ENCODE assay signal across 14 cellular contexts in genomic region chr2:8906208-8906607, GRCh38.
DNase-seq lines count a peak whose midpoint lies in the region; ATAC-seq and TF ChIP-seq lines count a peak whose summit lies in the region.
"Had no signal": no experiment of that assay in that cellular context is flagged by ENCODE, and none has a peak within 500 bp of the region (broad histone marks: within the 10 kb centered on the region; RNA-seq: fewer than 3 reads in every experiment).

No MANE protein-coding gene starts in this region.

- H3K56ac ChIP-seq in IMR-90 (ENCODE audit: extremely low read depth, insufficient read depth, low read length), result no peak overlapping the region

- no peak overlapping the region for H2BK20ac ChIP-seq in IMR-90 (ENCODE audit: low read depth, low read length)

- H3K4me2 ChIP-seq in DND-41 (ENCODE audit: insufficient read depth, low read length), result no peak overlapping the region
- no peak overlapping the region for H3K4me2 ChIP-seq in IMR-90 (ENCODE audit: low read depth, low read length)
- H3K4me2 ChIP-seq: neural progenitor cell had no signal

- H3K23ac ChIP-seq in IMR-90 (ENCODE audit: low read depth, low read length), result no peak overlapping the region

- no peak overlapping the region for H4K5ac ChIP-seq in IMR-90 (ENCODE audit: low read depth, low read length)

- no peak overlapping the region for H2BK5ac ChIP-seq in IMR-90 (ENCODE audit: low read depth, low read length, poor library complexity, severe bottlenecking)

- peaks cover 4 to 7% of the 10 kb centered on the region in 2 experiments; a peak in 3 of 4 replicates for H3K79me1 ChIP-seq in IMR-90 (ENCODE audit: low read depth in 1 of 2, low read length in 2 of 2)

- ATAC-seq in DND-41 (ENCODE audit: insufficient read depth, low read depth) (0 out of 3 replicates have a peak, but pooled peaks have one; percentile 33), IMR-90 (ENCODE audit: low read depth) (no peak), foreskin keratinocyte (peak; percentile 91), GM21576 (IDR thresholded peaks at IDR 0.05; ENCODE audit: unreplicated experiment) (no peak), HG03045 (IDR thresholded peaks at IDR 0.05; ENCODE audit: unreplicated experiment) (no peak)
- ATAC-seq: WTC11 had no signal

- no TSS peak for BruUV-seq in IMR-90 (replicated peaks; lab: Mats Ljungman, UMichigan)

- no peak overlapping the region for H2BK15ac ChIP-seq in IMR-90 (ENCODE audit: low read depth, low read length)

- no CpG with 5 or more reads among the region's 4 CpGs for WGBS in IMR-90 (ENCODE audit: extremely low coverage in 2 of 2, insufficient read length in 1 of 2), 2 experiments

- H2AK5ac ChIP-seq in IMR-90 (ENCODE audit: low read depth, low read length), result no peak overlapping the region

- H3K4me1 ChIP-seq in DND-41 (ENCODE audit: insufficient read depth, low read length), result no peaks in the 10 kb centered on the region
- H3K4me1 ChIP-seq in IMR-90 (ENCODE audit: control insufficient read depth, insufficient read depth, low read length), result no peaks in the 10 kb centered on the region
- H3K4me1 ChIP-seq in foreskin keratinocyte, result no peaks in the 10 kb centered on the region
- H3K4me1 ChIP-seq: neural progenitor cell had no signal

- H2BK120ac ChIP-seq in IMR-90 (ENCODE audit: low read depth, low read length), result no peak overlapping the region

- no peaks in the 10 kb centered on the region for H3K9me1 ChIP-seq in IMR-90 (ENCODE audit: insufficient read depth, low read length)

- in situ Hi-C loops in IMR-90 (cut with MboI; ENCODE audit: low sequenced_read_pairs), result no loop called here
- in situ Hi-C loops in astrocyte of the spinal cord (cut with HindIII; ENCODE audit: low sequenced_read_pairs), result no loop called here

- CTCF ChIA-PET in IMR-90 (lab: Yijun Ruan, JAX), result no interaction called here

- no peak overlapping the region for H3K9ac ChIP-seq in DND-41 (ENCODE audit: low read depth, low read length)
- no peak overlapping the region for H3K9ac ChIP-seq in IMR-90 (ENCODE audit: low read depth, low read length)
- H3K9ac ChIP-seq: neural progenitor cell had no signal

- H3K4me3 ChIP-seq in DND-41 (ENCODE audit: low read depth in 1 of 2, low read length in 2 of 2) (no peak overlapping the region), IMR-90 (ENCODE audit: insufficient read depth, low read depth, low read length) (no peak overlapping the region), astrocyte of the spinal cord (ENCODE audit: low read depth, low read length) (no peak overlapping the region)
- H3K4me3 ChIP-seq: neural progenitor cell had no signal

- TF ChIP-seq CTCF in DND-41 (IDR thresholded peaks at IDR 0.05; ENCODE audit: borderline replicate concordance, extremely low read depth, low read length, poor library complexity, severe bottlenecking) (no peak), IMR-90 (conservative IDR thresholded peaks at IDR 0.05; ENCODE audit: low read depth, low read length) (no peak), astrocyte of the spinal cord (IDR thresholded peaks at IDR 0.05; ENCODE audit: low read depth, low read length) (no peak), foreskin keratinocyte (conservative IDR thresholded peaks at IDR 0.05) (no peak)

- no peaks in the 10 kb centered on the region for H3K27me3 ChIP-seq in DND-41 (ENCODE audit: insufficient read depth, low read length, poor library complexity)
- H3K27me3 ChIP-seq in IMR-90 (ENCODE audit: control insufficient read depth, insufficient read depth, low read length), result no peaks in the 10 kb centered on the region
- no peaks in the 10 kb centered on the region for H3K27me3 ChIP-seq in foreskin keratinocyte
- H3K27me3 ChIP-seq: neural progenitor cell had no signal

- no peak overlapping the region for H3K18ac ChIP-seq in IMR-90 (ENCODE audit: low read depth, low read length)

- H2AK9ac ChIP-seq in IMR-90 (replicated peaks; ENCODE audit: low read depth, low read length, poor library complexity), result no peak overlapping the region

- no peaks in the 10 kb centered on the region for H4K20me1 ChIP-seq in DND-41 (ENCODE audit: insufficient read depth, low read length)
- H4K20me1 ChIP-seq in IMR-90 (ENCODE audit: insufficient read depth, low read length), result no peaks in the 10 kb centered on the region

- H3K36me3 ChIP-seq in DND-41 (ENCODE audit: insufficient read depth, low read length) (peaks cover 45% of the 10 kb centered on the region), IMR-90 (ENCODE audit: control insufficient read depth, insufficient read depth, low read length) (peaks cover 18% of the 10 kb centered on the region)
- H3K36me3 ChIP-seq: neural progenitor cell had no signal

- DNase-seq in DND-41 (no peak), IMR-90 (peak; percentile 45), astrocyte of the spinal cord (ENCODE audit: low read depth, low spot score) (peak; percentile 22), foreskin keratinocyte (peak; percentile 63 to 82), NCI-H524 treated with DMSO at 0.1 percent for 48 hours (lab: John Stamatoyannopoulos, UW) (no peak), iPS-NIHi7 (ENCODE audit: extremely low spot score) (no peak)
- DNase-seq: activated gamma-delta T cell; mesendoderm; NCI-H1417; stimulated activated CD4-positive, alpha-beta T cell treated with anti-CD3 and anti-CD28 coated beads, Interleukin-2, amount 100 ng/mL, for 24 hours had no signal

- dilution Hi-C loops in IMR-90 (cut with HindIII; ENCODE audit: low sequenced_read_pairs, unreplicated experiment), result no loop called here

- no peak overlapping the region for H4K91ac ChIP-seq in IMR-90 (ENCODE audit: insufficient read depth, low read depth, low read length)

- POLR2A ChIA-PET in IMR-90 (lab: Charles Lee; ENCODE audit: unreplicated experiment), result no interaction called here

- no peak overlapping the region for H3K14ac ChIP-seq in IMR-90 (replicated peaks; ENCODE audit: low read depth, low read length)

- no peak overlapping the region for H4K8ac ChIP-seq in IMR-90 (ENCODE audit: low read depth in 2 of 2, low read length in 2 of 2)

- intact Hi-C loops in IMR-90 (cut with micrococcal nuclease), result no loop called here

- no peak for TF ChIP-seq POLR2A in IMR-90 (IDR thresholded peaks at IDR 0.05; ENCODE audit: low read depth, low read length)

- H2AFZ ChIP-seq in DND-41 (ENCODE audit: low read depth, low read length) (no peak overlapping the region), IMR-90 (replicated peaks; ENCODE audit: low read length, poor library complexity) (no peak overlapping the region)
- H2AFZ ChIP-seq: neural progenitor cell had no signal

- H3K9me3 ChIP-seq in DND-41 (ENCODE audit: insufficient read depth, low read length, severe bottlenecking) (peaks cover 9% of the 10 kb centered on the region), IMR-90 (ENCODE audit: control insufficient read depth, insufficient read depth, low read length) (peaks cover 9% of the 10 kb centered on the region)

- H3K4ac ChIP-seq in IMR-90 (ENCODE audit: low read depth, low read length), result no peak overlapping the region

- no peak for TF ChIP-seq RAD21 in IMR-90 (IDR thresholded peaks at IDR 0.05; ENCODE audit: low read length)

- H3K79me2 ChIP-seq in DND-41 (ENCODE audit: insufficient read depth, low read length), result 0 out of 2 replicates have a peak, but pooled peaks cover 3% of the 10 kb centered on the region

- H3K27ac ChIP-seq in DND-41 (ENCODE audit: low read length) (no peak overlapping the region), IMR-90 (ENCODE audit: insufficient read depth, low read length) (no peak overlapping the region), foreskin keratinocyte (no peak overlapping the region)
- H3K27ac ChIP-seq: neural progenitor cell had no signal

TF ChIP-seq in IMR-90, 13 proteins besides CTCF, POLR2A, EP300 and RAD21:
- TF ChIP-seq CEBPB (IDR thresholded peaks at IDR 0.05; ENCODE audit: low read depth, low read length), result peak; percentile 51; the same call in 1 of the 2 replicates
- no peak for TF ChIP-seq CHD1 (IDR thresholded peaks at IDR 0.05; ENCODE audit: low read depth, low read length)
TF ChIP-seq in IMR-90: peak in this region for 1.

Comparison
In these comparisons a context has a peak if more than half of its experiments do, and no peak if none do; other contexts are left out.
1. ATAC-seq: peak in DND-41 (single experiment) and foreskin keratinocyte (single experiment); none in IMR-90 (single experiment), GM21576 (single experiment) and HG03045 (single experiment).
2. DNase-seq: peak in IMR-90 (single experiment), astrocyte of the spinal cord (single experiment) and foreskin keratinocyte (2 of 2); none in DND-41 (single experiment), NCI-H524 treated with DMSO at 0.1 percent for 48 hours (single experiment) and iPS-NIHi7 (single experiment).